In the genomic region with DNA sequence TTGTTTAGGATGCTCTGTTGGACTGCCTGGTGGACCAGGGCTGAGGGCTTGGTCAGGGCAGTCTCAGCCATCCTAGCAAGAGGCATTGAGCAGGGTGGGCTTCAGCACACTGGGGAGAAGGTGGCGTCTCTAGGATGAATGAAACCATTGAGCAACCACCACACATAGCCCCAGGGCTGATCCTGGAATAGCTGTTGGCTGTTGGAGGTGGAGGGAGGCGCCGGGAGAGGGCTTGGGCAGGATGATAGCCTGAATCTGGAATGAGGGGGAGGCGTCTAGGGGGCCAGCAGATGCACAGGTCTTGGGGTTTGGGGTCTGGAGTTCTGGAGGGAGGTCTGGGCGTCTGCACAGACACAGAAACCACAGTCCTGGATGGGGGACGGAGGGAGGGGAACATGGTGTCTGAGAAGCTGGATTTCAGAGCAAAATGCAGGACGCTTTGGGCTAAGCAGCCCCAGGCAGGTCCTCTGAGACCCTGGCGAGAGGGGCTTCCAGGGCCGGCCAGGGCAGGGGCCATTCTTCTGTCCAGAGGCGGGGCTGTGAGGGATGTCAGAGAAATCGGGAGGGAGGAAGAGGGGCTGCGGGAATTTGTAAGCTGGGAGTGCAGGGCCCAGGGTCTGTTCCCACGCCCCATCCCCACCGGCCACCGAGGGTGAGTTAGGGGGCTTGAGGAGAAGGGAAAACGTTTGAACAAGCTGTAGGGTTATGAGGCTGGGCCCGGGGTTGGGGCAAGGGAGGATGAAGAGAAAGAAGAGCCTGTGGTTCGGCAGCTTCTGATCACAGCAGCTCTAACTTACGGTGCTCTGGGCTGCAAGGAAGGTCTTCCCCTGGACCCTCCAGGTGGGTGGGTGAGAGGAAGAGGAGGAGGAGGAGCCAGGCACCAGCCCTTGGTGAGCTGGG, we compare ENCODE assay signal across 20 cellular contexts. TPM values are rescaled to one million over a fixed set of nuclear protein-coding genes. Genes with fewer than 3 reads are reported as not detected.
A peak's percentile ranks its signal among the peaks of the same experiment; 100 is the strongest.
DNase-seq lines count a peak whose midpoint lies in the region; ATAC-seq, FAIRE-seq and TF ChIP-seq lines count a peak whose summit lies in the region.
"Had no signal": no experiment of that assay in that cellular context is flagged by ENCODE, and none has a peak within 500 bp of the region (broad histone marks: within the 10 kb centered on the region; RNA-seq: fewer than 3 reads in every experiment).

No MANE protein-coding gene starts in this region.

- H4K8ac ChIP-seq in trophoblast cell (ENCODE audit: low read depth, low read length) = peak overlapping the region; percentile 12

- H3K4me3 ChIP-seq in HUES6 (ENCODE audit: low read depth, low read length) = peak overlapping the region; percentile 33
- H3K4me3 ChIP-seq in endothelial cell of umbilical vein (replicated peaks in 1 of 3; ENCODE audit: insufficient read depth in 1 of 3, low read depth in 1 of 3, low read length in 3 of 3) = no peak overlapping the region
- H3K4me3 ChIP-seq in trophoblast cell (ENCODE audit: low read depth, low read length) = no peak overlapping the region
- H3K4me3 ChIP-seq: colonic mucosa had no signal

- H2BK12ac ChIP-seq in trophoblast cell (ENCODE audit: low read length) = no peak overlapping the region

- H3K9ac ChIP-seq in HUES6 (ENCODE audit: low read length) (peak overlapping the region; percentile 33), endothelial cell of umbilical vein (replicated peaks; ENCODE audit: extremely low read depth, insufficient read depth, low read length) (no peak overlapping the region), trophoblast cell (ENCODE audit: low read length) (no peak overlapping the region)
- H3K9ac ChIP-seq: KMS-11 had no signal

- peaks cover 21% of the 10 kb centered on the region for H3K79me2 ChIP-seq in endothelial cell of umbilical vein (ENCODE audit: control insufficient read depth, insufficient read depth, low read length)
- H3K79me2 ChIP-seq in trophoblast cell (ENCODE audit: control insufficient read depth, insufficient read depth, low read length, poor library complexity) = peaks cover 3% of the 10 kb centered on the region

- no peak overlapping the region for H3K18ac ChIP-seq in trophoblast cell (ENCODE audit: low read length)

- H3K36me3 ChIP-seq in HUES6 (ENCODE audit: control insufficient read depth, insufficient read depth, low read length) (peaks cover 10% of the 10 kb centered on the region), endothelial cell of umbilical vein (ENCODE audit: control insufficient read depth in 2 of 2, extremely low read depth in 1 of 2, insufficient read depth in 2 of 2, low read length in 2 of 2) (peaks cover 0 to 3% of the 10 kb centered on the region in 2 experiments), trophoblast cell (ENCODE audit: control insufficient read depth in 1 of 2, insufficient read depth in 2 of 2, low read length in 2 of 2) (peaks cover 14 to 17% of the 10 kb centered on the region in 2 experiments)
- H3K36me3 ChIP-seq: colonic mucosa had no signal

- H3K9me1 ChIP-seq in endothelial cell of umbilical vein (replicated peaks; ENCODE audit: control insufficient read depth, extremely low read depth, insufficient read depth, low read length) = no peaks in the 10 kb centered on the region

- no peak overlapping the region for H2AFZ ChIP-seq in endothelial cell of umbilical vein (ENCODE audit: low read depth, low read length)
- no peak overlapping the region for H2AFZ ChIP-seq in trophoblast cell (ENCODE audit: insufficient read depth, low read length, poor library complexity)

- intact Hi-C loops in endothelial cell of umbilical vein (cut with micrococcal nuclease) = no loop called here

- H2AK5ac ChIP-seq in trophoblast cell (ENCODE audit: low read length) = no peak overlapping the region

- no peak overlapping the region for H3K14ac ChIP-seq in trophoblast cell (ENCODE audit: low read length)

- H4K12ac ChIP-seq in trophoblast cell (ENCODE audit: low read depth, low read length) = no peak overlapping the region

- H3K79me1 ChIP-seq in trophoblast cell (ENCODE audit: low read length) = peaks cover 4% of the 10 kb centered on the region

- H3K9me3 ChIP-seq in HUES6 (ENCODE audit: control insufficient read depth, insufficient read depth, low read depth, low read length) (peaks cover 2% of the 10 kb centered on the region; the same call in 1 of the 2 replicates), endothelial cell of umbilical vein (replicated peaks; ENCODE audit: control insufficient read depth, insufficient read depth, low read length) (no peaks in the 10 kb centered on the region), trophoblast cell (ENCODE audit: insufficient read depth, low read depth, low read length) (peaks cover 7% of the 10 kb centered on the region)
- H3K9me3 ChIP-seq: colonic mucosa had no signal

- peak; percentile 10 for TF ChIP-seq POLR2A in endothelial cell of umbilical vein (IDR thresholded peaks at IDR 0.05; ENCODE audit: low read depth, low read length)

- no peak overlapping the region for H4K91ac ChIP-seq in trophoblast cell (ENCODE audit: low read depth, low read length)

- TF ChIP-seq CTCF in endothelial cell of umbilical vein (IDR thresholded peaks at IDR 0.05; ENCODE audit: extremely low read depth in 1 of 2, insufficient read depth in 1 of 2, low read depth in 1 of 2, low read length in 2 of 2) = no peak

- CTCF ChIA-PET in endothelial cell of umbilical vein (lab: Charles Lee) = interaction anchor here (0.6 to 1.7 kb wide), 5 partner anchors 113 to 319 kb away, joined by 3 to 7 read pairs (median 3); no protein-coding TSS in a partner anchor

- dilution Hi-C loops in endothelial cell of umbilical vein (cut with MboI; ENCODE audit: extremely low pct_ligation_motif_present, low sequenced_read_pairs) = no loop called here

- H3K27ac ChIP-seq in HUES6 (ENCODE audit: low read depth, low read length) = no peak overlapping the region
- no peak overlapping the region for H3K27ac ChIP-seq in endothelial cell of umbilical vein (ENCODE audit: insufficient read depth, low read depth, low read length)
- H3K27ac ChIP-seq in trophoblast cell (ENCODE audit: low read depth, low read length) = no peak overlapping the region
- H3K27ac ChIP-seq: colonic mucosa, KMS-11, WERI-Rb-1 had no signal

- H3K27me3 ChIP-seq in HUES6 (ENCODE audit: control insufficient read depth, insufficient read depth, low read length) = peaks cover 3% of the 10 kb centered on the region; the same call in 1 of the 2 replicates
- no peaks in the 10 kb centered on the region for H3K27me3 ChIP-seq in endothelial cell of umbilical vein (ENCODE audit: control insufficient read depth in 2 of 2, insufficient read depth in 2 of 2, low read length in 2 of 2)
- no peaks in the 10 kb centered on the region for H3K27me3 ChIP-seq in trophoblast cell (ENCODE audit: insufficient read depth, low read length)
- H3K27me3 ChIP-seq: colonic mucosa had no signal

- H3K23ac ChIP-seq in trophoblast cell (ENCODE audit: low read length) = no peak overlapping the region

- H3K4me1 ChIP-seq in HUES6 (ENCODE audit: control insufficient read depth, insufficient read depth, low read length) = peaks cover 6% of the 10 kb centered on the region
- peaks cover 7% of the 10 kb centered on the region for H3K4me1 ChIP-seq in endothelial cell of umbilical vein (ENCODE audit: control insufficient read depth, extremely low read depth, insufficient read depth, low read length)
- peaks cover 8 to 15% of the 10 kb centered on the region in 2 experiments for H3K4me1 ChIP-seq in trophoblast cell (ENCODE audit: control insufficient read depth in 1 of 2, insufficient read depth in 2 of 2, low read length in 2 of 2)
- H3K4me1 ChIP-seq: colonic mucosa had no signal

- FAIRE-seq in endothelial cell of umbilical vein (lab: Jason Lieb, UNC) = no peak

- DNase-seq in EL (peak; percentile 22), endothelial cell of umbilical vein (ENCODE audit: low read depth, low spot score) (no peak), trophoblast cell (peak; percentile 15 to 52), RPMI8226 (no peak), CD1c-positive myeloid dendritic cell (ENCODE audit: extremely low spot score) (no peak)
- DNase-seq: activated CD8-positive, alpha-beta T cell treated with anti-CD3 and anti-CD28 coated beads, Interleukin-2, amount 10 ng/mL, durations not matched to agents 7 days and 5 days; activated T-cell treated with anti-CD3 and anti-CD28 coated beads, Interleukin-2, amount 50 U/mL, for 48 hours; colonic mucosa; hippocampal formation; NCI-H2029 treated with DMSO at 0.1 percent for 48 hours; NCI-H510A treated with DMSO at 0.1 percent for 48 hours; stimulated activated CD4-positive, alpha-beta T cell treated with anti-CD3 and anti-CD28 coated beads, Interleukin-4, amount 100 ng/mL, for 1 hour; WERI-Rb-1 had no signal

- no CpG with 5 or more reads among the region's 19 CpGs for WGBS in trophoblast cell (ENCODE audit: extremely low coverage, insufficient coverage, insufficient read length)

- no peak for ATAC-seq in HG03457 (IDR thresholded peaks at IDR 0.05; ENCODE audit: unreplicated experiment)
- ATAC-seq: activated CD8-positive, alpha-beta T cell treated with anti-CD3 and anti-CD28 coated beads, Interleukin-2, amount 10 ng/mL, durations not matched to agents 7 days and 5 days; activated naive CD4-positive, alpha-beta T cell treated with anti-CD3 and anti-CD28 coated beads, Interleukin-2, amount 50 U/mL, for 72 hours; HCT116 had no signal

- no peaks in the 10 kb centered on the region for H4K20me1 ChIP-seq in endothelial cell of umbilical vein (replicated peaks; ENCODE audit: control insufficient read depth, extremely low read depth, insufficient read depth, low read length)

- no peak overlapping the region for H3K4ac ChIP-seq in trophoblast cell (ENCODE audit: low read depth, low read length)

- POLR2A ChIA-PET in endothelial cell of umbilical vein (lab: Charles Lee) = no interaction called here

- no peak overlapping the region for H2BK5ac ChIP-seq in trophoblast cell (ENCODE audit: low read depth, low read length, poor library complexity)

- BruUV-seq in endothelial cell of umbilical vein (replicated peaks; lab: Mats Ljungman, UMichigan) = no TSS peak

- H3K4me2 ChIP-seq in endothelial cell of umbilical vein (ENCODE audit: insufficient read depth, low read length) (no peak overlapping the region), trophoblast cell (ENCODE audit: low read length) (no peak overlapping the region)
- H3K4me2 ChIP-seq: KMS-11 had no signal

- H2BK120ac ChIP-seq in trophoblast cell (ENCODE audit: insufficient read depth, low read length, poor library complexity) = no peak overlapping the region

RNA-seq across cellular contexts. Expression of gene TRAPPC5, which starts 5.2 kb away (rescaled TPM):
- 148 and 172 TPM in 2 replicates for total RNA-seq in endothelial cell of umbilical vein
- polyA plus RNA-seq in endothelial cell of umbilical vein = 114 and 212 TPM in 2 replicates
- polyA plus RNA-seq in endothelial cell of umbilical vein (2011; cell fraction: cytosol; rRNA removed) = 50.0 and 95.6 TPM in 2 replicates
- 21.5 and 24.5 TPM in 2 replicates for polyA plus RNA-seq in endothelial cell of umbilical vein (2011; cell fraction: nucleus; rRNA removed)
- 134 and 140 TPM in 2 replicates for polyA plus RNA-seq in endothelial cell of umbilical vein (2012)
- 53.4 and 79.0 TPM in 2 replicates for polyA minus RNA-seq in endothelial cell of umbilical vein
- 95.4 TPM for polyA minus RNA-seq in endothelial cell of umbilical vein (2011; cell fraction: cytosol; rRNA and poly(A)+ RNA removed)
- 6.9 and 15.2 TPM in 2 replicates for polyA minus RNA-seq in endothelial cell of umbilical vein (2011; cell fraction: nucleus; rRNA and poly(A)+ RNA removed)
- polyA plus RNA-seq in trophoblast cell (2013) = 69.3 and 70.1 TPM in 2 replicates

RNA-seq across cellular contexts. Expression of gene MCEMP1, which starts 8.9 kb away (rescaled TPM):
- not detected in 2 replicates for total RNA-seq in endothelial cell of umbilical vein
- polyA plus RNA-seq in endothelial cell of umbilical vein = not detected in 2 replicates
- polyA plus RNA-seq in endothelial cell of umbilical vein (2011; cell fraction: cytosol; rRNA removed) = 0.06 TPM in 1 of 2 replicates, not detected in the other
- not detected in 2 replicates for polyA plus RNA-seq in endothelial cell of umbilical vein (2011; cell fraction: nucleus; rRNA removed)
- not detected in 2 replicates for polyA plus RNA-seq in endothelial cell of umbilical vein (2012)
- not detected in 2 replicates for polyA minus RNA-seq in endothelial cell of umbilical vein
- not detected for polyA minus RNA-seq in endothelial cell of umbilical vein (2011; cell fraction: cytosol; rRNA and poly(A)+ RNA removed)
- not detected in 2 replicates for polyA minus RNA-seq in endothelial cell of umbilical vein (2011; cell fraction: nucleus; rRNA and poly(A)+ RNA removed)
- not detected in 2 replicates for polyA plus RNA-seq in trophoblast cell (2013)
- total RNA-seq: activated CD8-positive, alpha-beta T cell treated with anti-CD3 and anti-CD28 coated beads, Interleukin-2, amount 10 ng/mL, durations not matched to agents 7 days and 5 days; activated naive CD4-positive, alpha-beta T cell treated with anti-CD3 and anti-CD28 coated beads, Interleukin-2, amount 50 U/mL, for 72 hours; osteocyte; temporal lobe had no signal

RNA-seq across cellular contexts. Expression of gene FCER2, which starts 16.1 kb away (rescaled TPM):
- total RNA-seq in endothelial cell of umbilical vein = not detected in 2 replicates
- not detected in 2 replicates for polyA plus RNA-seq in endothelial cell of umbilical vein
- not detected in 2 replicates for polyA plus RNA-seq in endothelial cell of umbilical vein (2011; cell fraction: cytosol; rRNA removed)
- polyA plus RNA-seq in endothelial cell of umbilical vein (2011; cell fraction: nucleus; rRNA removed) = not detected in 2 replicates
- not detected in 2 replicates for polyA plus RNA-seq in endothelial cell of umbilical vein (2012)
- not detected in 2 replicates for polyA minus RNA-seq in endothelial cell of umbilical vein
- polyA minus RNA-seq in endothelial cell of umbilical vein (2011; cell fraction: cytosol; rRNA and poly(A)+ RNA removed) = not detected
- not detected in 2 replicates for polyA minus RNA-seq in endothelial cell of umbilical vein (2011; cell fraction: nucleus; rRNA and poly(A)+ RNA removed)
- polyA plus RNA-seq in trophoblast cell (2013) = not detected in 2 replicates
- total RNA-seq: osteocyte had no signal

RNA-seq across cellular contexts. Expression of gene RETN, which starts 16.9 kb away (rescaled TPM):
- not detected in 2 replicates for total RNA-seq in endothelial cell of umbilical vein
- polyA plus RNA-seq in endothelial cell of umbilical vein = not detected in 2 replicates
- polyA plus RNA-seq in endothelial cell of umbilical vein (2011; cell fraction: cytosol; rRNA removed) = not detected in 2 replicates
- polyA plus RNA-seq in endothelial cell of umbilical vein (2011; cell fraction: nucleus; rRNA removed) = not detected in 2 replicates
- not detected in 2 replicates for polyA plus RNA-seq in endothelial cell of umbilical vein (2012)
- not detected in 2 replicates for polyA minus RNA-seq in endothelial cell of umbilical vein
- polyA minus RNA-seq in endothelial cell of umbilical vein (2011; cell fraction: cytosol; rRNA and poly(A)+ RNA removed) = not detected
- polyA minus RNA-seq in endothelial cell of umbilical vein (2011; cell fraction: nucleus; rRNA and poly(A)+ RNA removed) = not detected in 2 replicates
- not detected in 2 replicates for polyA plus RNA-seq in trophoblast cell (2013)
- total RNA-seq: activated naive CD4-positive, alpha-beta T cell treated with anti-CD3 and anti-CD28 coated beads, Interleukin-2, amount 50 U/mL, for 72 hours; colonic mucosa; osteocyte had no signal

RNA-seq across cellular contexts. Expression of gene CLEC4G, which starts 46.1 kb away (rescaled TPM):
- total RNA-seq in endothelial cell of umbilical vein = not detected in 2 replicates
- polyA plus RNA-seq in endothelial cell of umbilical vein = not detected in 2 replicates
- not detected in 2 replicates for polyA plus RNA-seq in endothelial cell of umbilical vein (2011; cell fraction: cytosol; rRNA removed)
- polyA plus RNA-seq in endothelial cell of umbilical vein (2011; cell fraction: nucleus; rRNA removed) = not detected in 2 replicates
- polyA plus RNA-seq in endothelial cell of umbilical vein (2012) = not detected in 2 replicates
- not detected in 2 replicates for polyA minus RNA-seq in endothelial cell of umbilical vein
- polyA minus RNA-seq in endothelial cell of umbilical vein (2011; cell fraction: cytosol; rRNA and poly(A)+ RNA removed) = not detected
- polyA minus RNA-seq in endothelial cell of umbilical vein (2011; cell fraction: nucleus; rRNA and poly(A)+ RNA removed) = not detected in 2 replicates
- not detected in 2 replicates for polyA plus RNA-seq in trophoblast cell (2013)
- total RNA-seq: activated CD8-positive, alpha-beta T cell treated with anti-CD3 and anti-CD28 coated beads, Interleukin-2, amount 10 ng/mL, durations not matched to agents 7 days and 5 days; activated naive CD4-positive, alpha-beta T cell treated with anti-CD3 and anti-CD28 coated beads, Interleukin-2, amount 50 U/mL, for 72 hours; osteocyte had no signal

Comparison
In these comparisons a context has a peak if more than half of its experiments do, and no peak if none do; other contexts are left out.
1. DNase-seq: peak in EL (single experiment) and trophoblast cell (2 of 2); none in endothelial cell of umbilical vein (single experiment), RPMI8226 (single experiment) and CD1c-positive myeloid dendritic cell (single experiment).